ENCODE assay signal across 8 cellular contexts in the genomic region with DNA sequence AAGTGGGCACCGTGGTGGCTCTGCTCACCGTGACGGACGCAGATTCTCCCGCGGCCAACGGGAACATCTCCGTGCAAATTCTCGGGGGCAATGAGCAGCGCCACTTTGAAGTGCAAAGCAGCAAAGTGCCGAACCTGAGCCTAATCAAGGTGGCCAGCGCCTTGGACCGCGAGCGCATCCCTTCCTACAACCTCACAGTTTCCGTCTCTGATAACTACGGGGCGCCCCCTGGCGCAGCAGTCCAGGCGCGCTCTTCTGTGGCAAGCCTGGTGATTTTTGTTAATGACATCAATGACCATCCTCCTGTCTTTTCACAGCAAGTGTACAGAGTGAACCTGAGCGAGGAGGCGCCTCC. TPM values are rescaled to one million over a fixed set of nuclear protein-coding genes. Genes with fewer than 3 reads are reported as not detected.
DNase-seq lines count a peak whose midpoint lies in the region; ATAC-seq and TF ChIP-seq lines count a peak whose summit lies in the region.

No MANE protein-coding gene starts in this region.

- peak; percentile 39 for TF ChIP-seq CTCF in lower lobe of right lung (IDR thresholded peaks at IDR 0.05)

- intact Hi-C loops in lower lobe of right lung (cut with DNase I) = loop anchor here (10.0 kb wide), 1 partner anchor 427 kb away; no protein-coding TSS in a partner anchor

- H3K4me3 ChIP-seq in HUES6 (ENCODE audit: low read depth, low read length) (peak overlapping the region; percentile 87), lower lobe of right lung (peak overlapping the region; percentile 72), thymus (ENCODE audit: low read length) (peak overlapping the region; percentile 21)

- 0 out of 2 replicates have a peak, but pooled peaks cover 3% of the 10 kb centered on the region for H3K36me3 ChIP-seq in HUES6 (ENCODE audit: control insufficient read depth, insufficient read depth, low read length)
- no peaks in the 10 kb centered on the region for H3K36me3 ChIP-seq in lower lobe of right lung
- H3K36me3 ChIP-seq in thymus (ENCODE audit: control insufficient read depth, insufficient read depth) = no peaks in the 10 kb centered on the region

- H3K9ac ChIP-seq in HUES6 (ENCODE audit: low read length) = peak overlapping the region; percentile 41

- no peak overlapping the region for H3K27ac ChIP-seq in HUES6 (ENCODE audit: low read depth, low read length)
- H3K27ac ChIP-seq in lower lobe of right lung = peak overlapping the region; percentile 85
- H3K27ac ChIP-seq in thymus (ENCODE audit: low read depth) = no peak overlapping the region

- H3K4me1 ChIP-seq in HUES6 (ENCODE audit: control insufficient read depth, insufficient read depth, low read length) (peaks cover 19% of the 10 kb centered on the region), lower lobe of right lung (peaks cover 46% of the 10 kb centered on the region), thymus (ENCODE audit: control insufficient read depth, insufficient read depth, low read length) (no peaks in the 10 kb centered on the region)

- DNase-seq in AG08395 (ENCODE audit: low spot score) (peak; percentile 30), dedifferentiated amniotic fluid mesenchymal stem cell (ENCODE audit: extremely low spot score) (peak; percentile 49), lower lobe of right lung (peak; percentile 52), cortex of kidney (lab: John Stamatoyannopoulos, UW) (no peak)
- DNase-seq in activated CD8-positive, alpha-beta memory T cell treated with anti-CD3 and anti-CD28 coated beads, Interleukin-2, amount 50 U/mL, for 48 hours = no peak

- H3K27me3 ChIP-seq in HUES6 (ENCODE audit: control insufficient read depth, insufficient read depth, low read length) (peaks cover 32% of the 10 kb centered on the region), lower lobe of right lung (ENCODE audit: low read depth) (no peaks in the 10 kb centered on the region), thymus (ENCODE audit: control insufficient read depth, insufficient read depth) (peaks cover 43% of the 10 kb centered on the region)

- WGBS in thymus = 7% methylated on average over 23 of the region's 23 CpGs

- no peak for ATAC-seq in lower lobe of right lung
- no peak for ATAC-seq in GM21360 (IDR thresholded peaks at IDR 0.05; ENCODE audit: unreplicated experiment)

- H3K9me3 ChIP-seq in HUES6 (ENCODE audit: control insufficient read depth, insufficient read depth, low read depth, low read length) = no peaks in the 10 kb centered on the region
- H3K9me3 ChIP-seq in lower lobe of right lung = no peaks in the 10 kb centered on the region
- H3K9me3 ChIP-seq in thymus (ENCODE audit: control insufficient read depth) = no peaks in the 10 kb centered on the region

RNA-seq across cellular contexts. Expression of a gene that starts 2.7 kb away (rescaled TPM):
- 15.2 TPM for total RNA-seq in lower lobe of right lung
- polyA plus RNA-seq in thymus = 0.94 TPM

Comparison
In these comparisons a context has a peak if more than half of its experiments do, and no peak if none do; other contexts are left out.
1. DNase-seq: peak in AG08395 (single experiment), dedifferentiated amniotic fluid mesenchymal stem cell (single experiment) and lower lobe of right lung (single experiment); none in activated CD8-positive, alpha-beta memory T cell treated with anti-CD3 and anti-CD28 coated beads, Interleukin-2, amount 50 U/mL, for 48 hours (single experiment) and cortex of kidney (single experiment).
2. H3K4me3 ChIP-seq: peak in every context shown above with its lines; median percentile 87 in HUES6; 72 in lower lobe of right lung; 21 in thymus.